In the genomic region with DNA sequence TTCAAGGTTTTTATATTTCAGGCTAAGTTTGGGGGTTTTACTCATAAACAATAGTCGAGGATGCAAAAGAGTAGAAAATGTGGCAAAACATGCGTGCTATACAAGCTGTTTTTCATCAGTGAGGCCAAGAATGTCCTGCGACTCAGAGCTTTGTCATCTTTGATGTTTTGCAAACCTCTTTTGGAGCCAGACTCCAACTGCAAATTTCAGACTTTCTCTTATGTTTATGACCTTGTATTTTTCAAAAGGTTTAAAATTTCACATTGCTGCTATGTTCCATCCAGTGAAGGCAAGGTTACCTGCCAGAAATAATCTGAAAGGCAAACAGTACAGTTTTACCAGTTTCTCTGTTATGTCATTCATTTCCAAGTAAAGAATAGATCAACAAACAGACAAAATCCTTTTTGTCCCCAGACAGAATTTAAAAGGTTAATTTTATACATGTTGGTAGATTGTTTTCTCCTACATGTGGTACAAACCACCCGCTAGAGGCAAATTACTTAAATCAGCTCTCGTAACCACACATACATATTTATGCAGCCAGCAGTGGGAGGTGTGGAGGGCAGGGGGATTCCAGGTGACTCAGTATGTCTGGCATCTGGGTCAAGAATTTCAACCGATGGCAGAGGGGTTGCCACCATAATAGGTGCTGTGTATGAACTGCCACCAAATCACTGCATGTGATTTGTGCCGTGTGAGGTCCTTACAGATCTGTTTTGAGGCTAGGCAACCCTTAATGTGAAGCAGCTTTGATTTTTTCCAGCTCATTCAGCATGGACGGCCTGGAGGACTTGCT, we compare ENCODE assay signal across 9 cellular contexts.
A peak's percentile ranks its signal among the peaks of the same experiment; 100 is the strongest.
DNase-seq lines count a peak whose midpoint lies in the region; ATAC-seq, FAIRE-seq and TF ChIP-seq lines count a peak whose summit lies in the region.
"Had no signal": no experiment of that assay in that cellular context is flagged by ENCODE, and none has a peak within 500 bp of the region (broad histone marks: within the 10 kb centered on the region; RNA-seq: fewer than 3 reads in every experiment).

No MANE protein-coding gene starts in this region.

- H3K4me3 Mint-ChIP-seq in GM23338, result no peak overlapping the region
- H3K4me3 Mint-ChIP-seq: T-helper 1 cell treated with Interleukin-12 subunit alpha and Interleukin-12 subunit beta and Interleukin-4 antibody, amounts not matched to agents 30 μg/mL and 1 μg/mL, for 36 hours had no signal

- H2AFZ ChIP-seq in GM23338, result no peak overlapping the region

- H3K79me2 ChIP-seq in GM23338 (replicated peaks; ENCODE audit: insufficient read depth), result no peaks in the 10 kb centered on the region

- H3K9me2 ChIP-seq in GM23338 (ENCODE audit: insufficient read depth), result peaks cover 23% of the 10 kb centered on the region

- H3K4me2 ChIP-seq in GM23338, result peak overlapping the region; percentile 36; the same call in 1 of the 2 replicates

- no peaks in the 10 kb centered on the region for H4K20me1 ChIP-seq in GM23338 (replicated peaks; ENCODE audit: insufficient read depth)

- H3F3A ChIP-seq in GM23338 (replicated peaks; ENCODE audit: low read depth), result no peaks in the 10 kb centered on the region

- DNase-seq in GM23338 (ENCODE audit: low spot score), result peak; percentile 66
- peak; percentile 92 for DNase-seq in fibroblast of peridontal ligament (ENCODE audit: extremely low read depth)
- peak; percentile 43 for DNase-seq in stimulated activated CD4-positive, alpha-beta T cell treated with anti-CD3 and anti-CD28 coated beads, Interleukin-4, amount 100 ng/mL, for 1 hour
- no peak for DNase-seq in NCI-H1694 (lab: John Stamatoyannopoulos, UW)
- DNase-seq in NCI-H82 (lab: John Stamatoyannopoulos, UW), result no peak
- no peak for DNase-seq in frontal cortex (ENCODE audit: low spot score in 2 of 2)

- no peaks in the 10 kb centered on the region for H3K27me3 ChIP-seq in GM23338 (ENCODE audit: insufficient read depth)

- H3K4me3 ChIP-seq in GM23338, result no peak overlapping the region

- peaks cover 16% of the 10 kb centered on the region for H3K4me1 ChIP-seq in GM23338 (ENCODE audit: insufficient read depth)

- H3K27ac ChIP-seq in GM23338 (ENCODE audit: low read depth), result no peak overlapping the region

- no peaks in the 10 kb centered on the region for H3K36me3 ChIP-seq in GM23338 (ENCODE audit: insufficient read depth)

- H3K27me3 Mint-ChIP-seq in GM23338 (ENCODE audit: insufficient read depth, low read depth, poor library complexity), result peaks cover 3% of the 10 kb centered on the region

- ATAC-seq in GM23338 (peak; percentile 80), SK-N-SH treated with all-trans-retinoic acid at 6 μM for 48 hours (peak; percentile 86), HG02623 (IDR thresholded peaks at IDR 0.05; ENCODE audit: unreplicated experiment) (no peak)

- H3K27ac Mint-ChIP-seq in GM23338, result no peak overlapping the region; the same call in 1 of the 2 replicates
- H3K27ac Mint-ChIP-seq: T-helper 1 cell treated with Interleukin-12 subunit alpha and Interleukin-12 subunit beta and Interleukin-4 antibody, amounts not matched to agents 30 μg/mL and 1 μg/mL, for 36 hours had no signal

- FAIRE-seq in frontal cortex (lab: Jason Lieb, UNC), result no peak

- H3K9me3 Mint-ChIP-seq in GM23338, result peaks cover 3% of the 10 kb centered on the region; the same call in 1 of the 3 replicates
- H3K9me3 Mint-ChIP-seq: T-helper 1 cell treated with Interleukin-12 subunit alpha and Interleukin-12 subunit beta and Interleukin-4 antibody, amounts not matched to agents 30 μg/mL and 1 μg/mL, for 36 hours had no signal

- TF ChIP-seq CTCF in GM23338 (conservative IDR thresholded peaks at IDR 0.05; ENCODE audit: low read depth in 2 of 2), result no peak

- H3K36me3 Mint-ChIP-seq in GM23338 (ENCODE audit: low read depth), result no peaks in the 10 kb centered on the region

- peaks cover 20% of the 10 kb centered on the region for H3K4me1 Mint-ChIP-seq in GM23338

TF ChIP-seq in GM23338, 12 proteins besides CTCF, POLR2A, EP300 and RAD21 (continues in another document):
- no peak for TF ChIP-seq ZNF114 (CRISPR knock-in tag; IDR thresholded peaks at IDR 0.05)
- TF ChIP-seq ZNF331 (CRISPR knock-in tag; IDR thresholded peaks at IDR 0.05; ENCODE audit: low read depth), result no peak

TF ChIP-seq in SK-N-SH treated with all-trans-retinoic acid at 6 μM for 48 hours, 23 proteins besides CTCF, POLR2A, EP300 and RAD21:
- TF ChIP-seq ZFP30 (CRISPR knock-in tag; IDR thresholded peaks at IDR 0.05) (no peak), RARB (CRISPR knock-in tag; IDR thresholded peaks at IDR 0.05) (no peak), ISL1 (CRISPR knock-in tag; IDR thresholded peaks at IDR 0.05) (no peak), CSDC2 (CRISPR knock-in tag; IDR thresholded peaks at IDR 0.05) (no peak), CSRNP3 (CRISPR knock-in tag; IDR thresholded peaks at IDR 0.05) (no peak)

Comparison
In these comparisons a context has a peak if more than half of its experiments do, and no peak if none do; other contexts are left out.
1. DNase-seq: peak in GM23338 (single experiment), fibroblast of peridontal ligament (single experiment) and stimulated activated CD4-positive, alpha-beta T cell treated with anti-CD3 and anti-CD28 coated beads, Interleukin-4, amount 100 ng/mL, for 1 hour (single experiment); none in NCI-H1694 (single experiment), NCI-H82 (single experiment) and frontal cortex (0 of 2).